ENCODE assay signal across 9 cellular contexts in the genomic region with DNA sequence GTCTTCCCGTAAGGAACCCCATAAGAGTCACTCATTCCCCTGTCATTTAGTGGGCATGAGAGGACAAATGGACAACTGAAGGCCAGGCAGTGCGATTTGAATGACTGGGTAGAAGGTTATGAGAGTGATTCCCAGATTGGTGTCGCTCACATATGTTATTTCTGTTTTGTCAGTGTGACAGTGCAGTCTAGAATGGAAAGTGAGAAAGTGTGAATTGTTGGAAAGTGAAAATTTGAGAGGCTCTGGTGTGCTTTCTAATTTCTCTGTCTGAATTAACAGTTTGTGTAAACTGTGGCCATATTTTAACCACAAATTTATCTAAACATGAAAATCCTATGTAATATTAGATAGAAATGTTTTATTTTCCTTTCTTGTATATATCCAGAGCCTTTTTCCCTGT. TPM values are rescaled to one million over a fixed set of nuclear protein-coding genes. Genes with fewer than 3 reads are reported as not detected.
"Had no signal": no experiment of that assay in that cellular context is flagged by ENCODE, and none has a peak within 500 bp of the region (broad histone marks: within the 10 kb centered on the region; RNA-seq: fewer than 3 reads in every experiment).

No MANE protein-coding gene starts in this region.

- H3K4me3 Mint-ChIP-seq: IgD-negative memory B cell had no signal

- H3K27me3 Mint-ChIP-seq: IgD-negative memory B cell had no signal

- H3K9me3 Mint-ChIP-seq: IgD-negative memory B cell had no signal

- H3K4me1 Mint-ChIP-seq: IgD-negative memory B cell had no signal

- DNase-seq: IMR-90, KBM-7, KG1 had no signal

- H3K27ac ChIP-seq: HL-60 had no signal

- H3K4me3 ChIP-seq: K562 had no signal

- ATAC-seq: HepG2, K562 had no signal

- H3K27ac Mint-ChIP-seq: IgD-negative memory B cell had no signal

- H3K36me3 Mint-ChIP-seq: IgD-negative memory B cell had no signal

RNA-seq across cellular contexts. Expression of gene ASXL3, which starts 49.1 kb away (rescaled TPM):
- total RNA-seq: HepG2, HT-29, HT1080, K562 had no signal
- polyA plus RNA-seq: HepG2, IgD-negative memory B cell, K562 had no signal
